Comparison of ENCODE assay signal across 18 cellular contexts in genomic region chr3:24023249-24023648, GRCh38.
"Had no signal": no experiment of that assay in that cellular context is flagged by ENCODE, and none has a peak within 500 bp of the region (broad histone marks: within the 10 kb centered on the region; RNA-seq: fewer than 3 reads in every experiment).

No MANE protein-coding gene starts in this region.

- DNase-seq: effector memory CD4-positive, alpha-beta T cell; heart left ventricle; hippocampal formation; left colon; left ventricle myocardium superior; mesenchymal stem cell; midbrain; nucleus accumbens; ovary; right cardiac atrium; small intestine; stimulated activated CD4-positive, alpha-beta T cell treated with anti-CD3 and anti-CD28 coated beads, Interleukin-12 subunit alpha, Interleukin-12 subunit beta, amount 100 ng/mL, for 4 hours; stimulated activated naive CD4-positive, alpha-beta T cell; stomach; substantia nigra; transverse colon had no signal

- ATAC-seq: esophagus mucosa; heart left ventricle; left colon; left ventricle myocardium superior; natural killer cell treated with Interleukin-12 subunit alpha and Interleukin-12 subunit beta and Interleukin-15 and Interleukin-18, amount 100 ng/mL, for 72 hours; right cardiac atrium had no signal
